22 cellular contexts compared by ENCODE assay signal in genomic region chrX:106178826-106179225, GRCh38. TPM values are rescaled to one million over a fixed set of nuclear protein-coding genes. Genes with fewer than 3 reads are reported as not detected.
"Had no signal": no experiment of that assay in that cellular context is flagged by ENCODE, and none has a peak within 500 bp of the region (broad histone marks: within the 10 kb centered on the region; RNA-seq: fewer than 3 reads in every experiment).

No MANE protein-coding gene starts in this region.

- DNase-seq: activated CD4-positive, alpha-beta T cell treated with anti-CD3 and anti-CD28 coated beads, Interleukin-2, amount 50 U/mL, for 48 hours; activated gamma-delta T cell treated with Interleukin-2 at 50 U/mL for 16 hours; activated T-cell treated with anti-CD3 and anti-CD28 coated beads for 4 hours; adrenal gland; colonic mucosa; glutamatergic neuron; hypothalamus; islet precursor cell; left lung; midbrain; stimulated activated CD4-positive, alpha-beta T cell treated with anti-CD3 and anti-CD28 coated beads, Interleukin-12 subunit alpha, Interleukin-12 subunit beta, amount 100 ng/mL, for 4 hours; stimulated activated CD4-positive, alpha-beta T cell treated with anti-CD3 and anti-CD28 coated beads, Interleukin-1b, Interleukin-23, amount 100 ng/mL, for 48 hours; stimulated activated CD8-positive, alpha-beta memory T cell treated with anti-CD3 and anti-CD28 coated beads, Interleukin-4, amount 100 ng/mL, for 48 hours; stimulated activated naive CD4-positive, alpha-beta T cell; T-helper 17 cell; thyroid gland had no signal

- H3K27ac Mint-ChIP-seq: activated naive CD4-positive, alpha-beta T cell treated with anti-CD3 and anti-CD28 coated beads, Interleukin-2, amount 50 U/mL, for 72 hours; activated T-helper 1 cell treated with anti-CD3 and anti-CD28 coated beads, Interleukin-12 subunit alpha, Interleukin-12 subunit beta, Interleukin-2, Interleukin-4 antibody, amounts not matched to agents 30 ng/mL and 10 ng/mL and 1 ng/mL, durations not matched to agents 14 hours and 24 hours and 36 hours; progenitor cell of endocrine pancreas; T-helper 17 cell had no signal

- H3K27me3 Mint-ChIP-seq: progenitor cell of endocrine pancreas had no signal

- H3K4me3 ChIP-seq: adrenal gland, colonic mucosa, esophagus muscularis mucosa, left lung, thyroid gland had no signal

- H3K36me3 Mint-ChIP-seq: activated naive CD4-positive, alpha-beta T cell treated with anti-CD3 and anti-CD28 coated beads, Interleukin-2, amount 50 U/mL, for 72 hours had no signal

- H3K4me3 Mint-ChIP-seq: activated T-helper 1 cell treated with anti-CD3 and anti-CD28 coated beads, Interleukin-12 subunit alpha, Interleukin-12 subunit beta, Interleukin-2, Interleukin-4 antibody, amounts not matched to agents 30 ng/mL and 10 ng/mL and 1 ng/mL, durations not matched to agents 14 hours and 24 hours and 36 hours; neural crest cell; T-helper 17 cell had no signal

- H3K4me1 Mint-ChIP-seq: T-helper 17 cell had no signal

- H3K9me3 ChIP-seq: adrenal gland, colonic mucosa, esophagus muscularis mucosa, thyroid gland had no signal

- H3K4me1 ChIP-seq: adrenal gland, colonic mucosa, esophagus muscularis mucosa, left lung, thyroid gland had no signal

- H3K36me3 ChIP-seq: adrenal gland, colonic mucosa, esophagus muscularis mucosa, left lung, thyroid gland had no signal

- ATAC-seq: activated naive CD4-positive, alpha-beta T cell treated with anti-CD3 and anti-CD28 coated beads, Interleukin-2, amount 50 U/mL, for 72 hours; left lung; T-helper 17 cell had no signal

- H3K27me3 ChIP-seq: colonic mucosa, left lung, thyroid gland had no signal

- H3K27ac ChIP-seq: adrenal gland, colonic mucosa, esophagus muscularis mucosa, left lung, thyroid gland had no signal

RNA-seq across cellular contexts. Expression of gene PWWP3B, which starts 10.7 kb away (rescaled TPM):
- total RNA-seq: activated naive CD4-positive, alpha-beta T cell treated with anti-CD3 and anti-CD28 coated beads, Interleukin-2, amount 50 U/mL, for 72 hours; activated T-helper 1 cell treated with anti-CD3 and anti-CD28 coated beads, Interleukin-12 subunit alpha, Interleukin-12 subunit beta, Interleukin-2, Interleukin-4 antibody, amounts not matched to agents 30 ng/mL and 10 ng/mL and 1 ng/mL, durations not matched to agents 14 hours and 24 hours and 36 hours; lung microvascular endothelial cell; T-helper 17 cell had no signal
